ENCODE assay signal across 9 cellular contexts in genomic region chr5:6377121-6377520, GRCh38. TPM values are rescaled to one million over a fixed set of nuclear protein-coding genes. Genes with fewer than 3 reads are reported as not detected.
DNase-seq lines count a peak whose midpoint lies in the region; ATAC-seq and TF ChIP-seq lines count a peak whose summit lies in the region.
"Had no signal": no experiment of that assay in that cellular context is flagged by ENCODE, and none has a peak within 500 bp of the region (broad histone marks: within the 10 kb centered on the region; RNA-seq: fewer than 3 reads in every experiment).

No MANE protein-coding gene starts in this region.

- peak overlapping the region in 1 of 2 donors; percentile 52 for H3K9ac ChIP-seq in liver (ENCODE audit: low read depth in 1 of 2, low read length in 2 of 2)

- TF ChIP-seq RAD21 in liver (IDR thresholded peaks at IDR 0.05), result no peak

- no peaks in the 10 kb centered on the region for H3K27me3 ChIP-seq in liver (ENCODE audit: control insufficient read depth in 4 of 4, insufficient read depth in 4 of 4, low read length in 3 of 4)
- H3K27me3 ChIP-seq in thymus (ENCODE audit: control insufficient read depth, insufficient read depth), result no peaks in the 10 kb centered on the region

- no peak for DNase-seq in activated T-cell treated with anti-CD3 and anti-CD28 coated beads, Interleukin-2, amount 50 U/mL, for 24 hours
- DNase-seq in activated T-cell treated with anti-CD3 and anti-CD28 coated beads, Interleukin-2, amount 50 U/mL, for 1 hour, result no peak
- DNase-seq in amniotic epithelial cell (ENCODE audit: low read depth), result peak; percentile 69
- no peak for DNase-seq in NCI-H69 (lab: John Stamatoyannopoulos, UW)
- no peak for DNase-seq in 8988T
- DNase-seq: activated gamma-delta T cell had no signal

- no peak overlapping the region for H3K27ac ChIP-seq in liver (ENCODE audit: low read depth in 1 of 2, low read length in 2 of 2)
- H3K27ac ChIP-seq in thymus (ENCODE audit: low read depth), result no peak overlapping the region

- peaks cover 70% of the 10 kb centered on the region for H3K36me3 Mint-ChIP-seq in activated T-cell treated with anti-CD3 and anti-CD28 coated beads, Interleukin-2, amount 50 U/mL, for 24 hours (ENCODE audit: low read depth)

- WGBS in liver, result 75% methylated on average over 8 of the region's 8 CpGs
- WGBS in thymus, result 95% methylated on average over 8 of the region's 8 CpGs

- H3K4me3 Mint-ChIP-seq in activated T-cell treated with anti-CD3 and anti-CD28 coated beads, Interleukin-2, amount 50 U/mL, for 24 hours, result peak overlapping the region; percentile 99

- H3K4me1 ChIP-seq in liver (ENCODE audit: control insufficient read depth in 4 of 4, insufficient read depth in 4 of 4, low read length in 3 of 4), result peaks cover 0 to 16% (median 10%) of the 10 kb centered on the region in 4 donors
- H3K4me1 ChIP-seq in thymus (ENCODE audit: control insufficient read depth, insufficient read depth, low read length), result peaks cover 16% of the 10 kb centered on the region

- peaks cover 1 to 34% (median 34%) of the 10 kb centered on the region in 4 donors for H3K36me3 ChIP-seq in liver (ENCODE audit: control insufficient read depth in 4 of 4, insufficient read depth in 3 of 4, low read depth in 1 of 4, low read length in 3 of 4)
- H3K36me3 ChIP-seq in thymus (ENCODE audit: control insufficient read depth, insufficient read depth), result peaks cover 32% of the 10 kb centered on the region

- H3K4me1 Mint-ChIP-seq in activated T-cell treated with anti-CD3 and anti-CD28 coated beads, Interleukin-2, amount 50 U/mL, for 24 hours (ENCODE audit: low read depth), result peaks cover 52% of the 10 kb centered on the region

- H3K9me3 ChIP-seq in liver (ENCODE audit: control insufficient read depth in 4 of 4, low read length in 3 of 4) (no peaks in the 10 kb centered on the region), thymus (ENCODE audit: control insufficient read depth) (no peaks in the 10 kb centered on the region)

- peak overlapping the region; percentile 99 for H3K27ac Mint-ChIP-seq in activated T-cell treated with anti-CD3 and anti-CD28 coated beads, Interleukin-2, amount 50 U/mL, for 24 hours

- H3K27me3 Mint-ChIP-seq in activated T-cell treated with anti-CD3 and anti-CD28 coated beads, Interleukin-2, amount 50 U/mL, for 24 hours, result peaks cover 3% of the 10 kb centered on the region

- ATAC-seq in HG03565 (IDR thresholded peaks at IDR 0.05; ENCODE audit: unreplicated experiment), result no peak

- H3K9me3 Mint-ChIP-seq in activated T-cell treated with anti-CD3 and anti-CD28 coated beads, Interleukin-2, amount 50 U/mL, for 24 hours, result no peaks in the 10 kb centered on the region

- H3K4me3 ChIP-seq in liver (ENCODE audit: low read depth in 1 of 3, low read length in 3 of 3), result peak overlapping the region; percentile 77 to 92 (median 82)
- peak overlapping the region; percentile 89 for H3K4me3 ChIP-seq in thymus (ENCODE audit: low read length)

- no peak for TF ChIP-seq CTCF in liver (IDR thresholded peaks at IDR 0.05; ENCODE audit: low read depth, low read length, missing input control)

TF ChIP-seq in liver, 16 proteins besides CTCF, POLR2A, EP300 and RAD21:
- TF ChIP-seq YY1 (IDR thresholded peaks at IDR 0.05), result no peak
- no peak for TF ChIP-seq RXRA (IDR thresholded peaks at IDR 0.05)
- no peak for TF ChIP-seq NR2F2 (IDR thresholded peaks at IDR 0.05)
- no peak for TF ChIP-seq GABPA (IDR thresholded peaks at IDR 0.05 in 1 of 2, conservative IDR thresholded peaks at IDR 0.05 in 1 of 2)
- TF ChIP-seq FOXA1 (IDR thresholded peaks at IDR 0.05), result no peak
- no peak for TF ChIP-seq REST (IDR thresholded peaks at IDR 0.05)
- no peak for TF ChIP-seq EGR1 (IDR thresholded peaks at IDR 0.05; ENCODE audit: low read depth in 2 of 2)
- TF ChIP-seq FOXA2 (IDR thresholded peaks at IDR 0.05), result no peak
- TF ChIP-seq HNF4G (IDR thresholded peaks at IDR 0.05), result no peak
- TF ChIP-seq MAX (IDR thresholded peaks at IDR 0.05), result no peak
- TF ChIP-seq, protein P1, sequence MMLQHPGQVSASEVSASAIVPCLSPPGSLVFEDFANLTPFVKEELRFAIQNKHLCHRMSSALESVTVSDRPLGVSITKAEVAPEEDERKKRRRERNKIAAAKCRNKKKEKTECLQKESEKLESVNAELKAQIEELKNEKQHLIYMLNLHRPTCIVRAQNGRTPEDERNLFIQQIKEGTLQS (IDR thresholded peaks at IDR 0.05), result no peak
- no peak for TF ChIP-seq TAF1 (conservative IDR thresholded peaks at IDR 0.05)
- no peak for TF ChIP-seq HNF4A (conservative IDR thresholded peaks at IDR 0.05)
- TF ChIP-seq ZBTB33 (IDR thresholded peaks at IDR 0.05), result no peak

RNA-seq across cellular contexts. Expression of gene MED10, which starts 1.2 kb away (rescaled TPM):
- 1 to 10 TPM; 6.1 to 7.3 TPM for total RNA-seq in liver
- polyA plus RNA-seq in liver, result 10 to 100 TPM; 15.7 to 31.5 TPM
- polyA plus RNA-seq in thymus, result 53.7 TPM
